1 cellular context compared by ENCODE assay signal in the genomic region with DNA sequence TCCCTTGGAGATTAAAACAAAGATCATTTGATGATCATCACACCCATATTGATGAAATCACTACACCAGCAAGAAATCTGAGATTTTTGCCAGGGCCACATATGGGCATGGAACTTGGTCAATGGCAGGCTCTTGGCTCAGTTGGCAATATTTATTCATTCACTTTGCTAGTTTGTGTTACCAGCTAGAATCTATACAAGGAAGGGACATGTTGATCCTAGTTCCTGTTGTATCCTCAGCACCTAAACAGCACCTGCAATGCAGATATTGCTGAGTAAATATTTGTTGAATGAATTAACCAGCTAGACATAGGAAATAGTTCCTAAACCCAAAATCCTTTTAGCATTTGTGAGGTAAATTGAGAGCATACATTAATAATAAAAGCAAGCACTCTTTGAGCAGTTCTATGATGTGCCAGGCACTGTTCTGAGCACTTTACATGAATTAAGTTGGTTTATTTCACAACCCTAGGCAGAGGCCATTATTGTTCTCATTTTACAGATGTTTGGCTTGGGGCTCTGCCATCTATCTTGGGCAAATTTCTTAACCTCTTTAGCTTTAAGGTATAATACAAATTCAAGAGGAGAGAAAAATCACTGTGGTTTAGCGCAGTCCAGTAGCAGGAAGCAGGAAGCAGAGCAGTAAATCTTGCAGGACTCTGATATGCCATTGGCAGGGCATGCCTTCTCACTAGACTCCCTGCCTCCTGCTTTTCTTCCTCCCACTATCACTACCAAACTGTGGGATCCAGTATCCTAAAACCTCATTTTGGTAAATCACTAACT.
TF ChIP-seq lines count a peak whose summit lies in the region.

No MANE protein-coding gene starts in this region.

TF ChIP-seq in GM23338, 12 proteins besides CTCF, POLR2A, EP300 and RAD21 (continued from another document):
- TF ChIP-seq ETS1 (IDR thresholded peaks at IDR 0.05) = no peak
- no peak for TF ChIP-seq ZNF114 (CRISPR knock-in tag; IDR thresholded peaks at IDR 0.05)
- TF ChIP-seq, protein P1, sequence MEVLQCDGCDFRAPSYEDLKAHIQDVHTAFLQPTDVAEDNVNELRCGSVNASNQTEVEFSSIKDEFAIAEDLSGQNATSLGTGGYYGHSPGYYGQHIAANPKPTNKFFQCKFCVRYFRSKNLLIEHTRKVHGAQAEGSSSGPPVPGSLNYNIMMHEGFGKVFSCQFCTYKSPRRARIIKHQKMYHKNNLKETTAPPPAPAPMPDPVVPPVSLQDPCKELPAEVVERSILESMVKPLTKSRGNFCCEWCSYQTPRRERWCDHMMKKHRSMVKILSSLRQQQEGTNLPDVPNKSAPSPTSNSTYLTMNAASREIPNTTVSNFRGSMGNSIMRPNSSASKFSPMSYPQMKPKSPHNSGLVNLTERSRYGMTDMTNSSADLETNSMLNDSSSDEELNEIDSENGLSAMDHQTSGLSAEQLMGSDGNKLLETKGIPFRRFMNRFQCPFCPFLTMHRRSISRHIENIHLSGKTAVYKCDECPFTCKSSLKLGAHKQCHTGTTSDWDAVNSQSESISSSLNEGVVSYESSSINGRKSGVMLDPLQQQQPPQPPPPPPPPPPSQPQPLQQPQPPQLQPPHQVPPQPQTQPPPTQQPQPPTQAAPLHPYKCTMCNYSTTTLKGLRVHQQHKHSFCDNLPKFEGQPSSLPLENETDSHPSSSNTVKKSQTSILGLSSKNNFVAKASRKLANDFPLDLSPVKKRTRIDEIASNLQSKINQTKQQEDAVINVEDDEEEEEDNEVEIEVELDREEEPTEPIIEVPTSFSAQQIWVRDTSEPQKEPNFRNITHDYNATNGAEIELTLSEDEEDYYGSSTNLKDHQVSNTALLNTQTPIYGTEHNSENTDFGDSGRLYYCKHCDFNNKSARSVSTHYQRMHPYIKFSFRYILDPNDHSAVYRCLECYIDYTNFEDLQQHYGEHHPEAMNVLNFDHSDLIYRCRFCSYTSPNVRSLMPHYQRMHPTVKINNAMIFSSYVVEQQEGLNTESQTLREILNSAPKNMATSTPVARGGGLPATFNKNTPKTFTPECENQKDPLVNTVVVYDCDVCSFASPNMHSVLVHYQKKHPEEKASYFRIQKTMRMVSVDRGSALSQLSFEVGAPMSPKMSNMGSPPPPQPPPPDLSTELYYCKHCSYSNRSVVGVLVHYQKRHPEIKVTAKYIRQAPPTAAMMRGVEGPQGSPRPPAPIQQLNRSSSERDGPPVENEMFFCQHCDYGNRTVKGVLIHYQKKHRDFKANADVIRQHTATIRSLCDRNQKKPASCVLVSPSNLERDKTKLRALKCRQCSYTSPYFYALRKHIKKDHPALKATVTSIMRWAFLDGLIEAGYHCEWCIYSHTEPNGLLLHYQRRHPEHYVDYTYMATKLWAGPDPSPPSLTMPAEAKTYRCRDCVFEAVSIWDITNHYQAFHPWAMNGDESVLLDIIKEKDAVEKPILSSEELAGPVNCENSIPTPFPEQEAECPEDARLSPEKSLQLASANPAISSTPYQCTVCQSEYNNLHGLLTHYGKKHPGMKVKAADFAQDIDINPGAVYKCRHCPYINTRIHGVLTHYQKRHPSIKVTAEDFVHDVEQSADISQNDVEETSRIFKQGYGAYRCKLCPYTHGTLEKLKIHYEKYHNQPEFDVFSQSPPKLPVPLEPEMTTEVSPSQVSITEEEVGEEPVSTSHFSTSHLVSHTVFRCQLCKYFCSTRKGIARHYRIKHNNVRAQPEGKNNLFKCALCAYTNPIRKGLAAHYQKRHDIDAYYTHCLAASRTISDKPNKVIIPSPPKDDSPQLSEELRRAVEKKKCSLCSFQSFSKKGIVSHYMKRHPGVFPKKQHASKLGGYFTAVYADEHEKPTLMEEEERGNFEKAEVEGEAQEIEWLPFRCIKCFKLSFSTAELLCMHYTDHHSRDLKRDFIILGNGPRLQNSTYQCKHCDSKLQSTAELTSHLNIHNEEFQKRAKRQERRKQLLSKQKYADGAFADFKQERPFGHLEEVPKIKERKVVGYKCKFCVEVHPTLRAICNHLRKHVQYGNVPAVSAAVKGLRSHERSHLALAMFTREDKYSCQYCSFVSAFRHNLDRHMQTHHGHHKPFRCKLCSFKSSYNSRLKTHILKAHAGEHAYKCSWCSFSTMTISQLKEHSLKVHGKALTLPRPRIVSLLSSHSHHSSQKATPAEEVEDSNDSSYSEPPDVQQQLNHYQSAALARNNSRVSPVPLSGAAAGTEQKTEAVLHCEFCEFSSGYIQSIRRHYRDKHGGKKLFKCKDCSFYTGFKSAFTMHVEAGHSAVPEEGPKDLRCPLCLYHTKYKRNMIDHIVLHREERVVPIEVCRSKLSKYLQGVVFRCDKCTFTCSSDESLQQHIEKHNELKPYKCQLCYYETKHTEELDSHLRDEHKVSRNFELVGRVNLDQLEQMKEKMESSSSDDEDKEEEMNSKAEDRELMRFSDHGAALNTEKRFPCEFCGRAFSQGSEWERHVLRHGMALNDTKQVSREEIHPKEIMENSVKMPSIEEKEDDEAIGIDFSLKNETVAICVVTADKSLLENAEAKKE (CRISPR knock-in tag; IDR thresholded peaks at IDR 0.05) = no peak
